10 cellular contexts compared by ENCODE assay signal in genomic region chr12:47754126-47754525, GRCh38. TPM values are rescaled to one million over a fixed set of nuclear protein-coding genes. Genes with fewer than 3 reads are reported as not detected.
DNase-seq lines count a peak whose midpoint lies in the region; ATAC-seq and TF ChIP-seq lines count a peak whose summit lies in the region.
"Had no signal": no experiment of that assay in that cellular context is flagged by ENCODE, and none has a peak within 500 bp of the region (broad histone marks: within the 10 kb centered on the region; RNA-seq: fewer than 3 reads in every experiment).

No MANE protein-coding gene starts in this region.

- peak overlapping the region; percentile 52 for H3K27ac Mint-ChIP-seq in type B pancreatic cell
- H3K27ac Mint-ChIP-seq in effector memory CD8-positive, alpha-beta T cell = no peak overlapping the region
- no peak overlapping the region for H3K27ac Mint-ChIP-seq in activated naive CD4-positive, alpha-beta T cell treated with anti-CD3 and anti-CD28 coated beads, Interleukin-2, amount 10 ng/mL, durations not matched to agents 7 days and 5 days

- H3K4me2 ChIP-seq in Loucy (ENCODE audit: low read depth, low read length, poor library complexity, severe bottlenecking) = peak overlapping the region; percentile 74

- TF ChIP-seq CTCF in Loucy (conservative IDR thresholded peaks at IDR 0.05; ENCODE audit: low read length) (no peak), body of pancreas (IDR thresholded peaks at IDR 0.05) (no peak), type B pancreatic cell (conservative IDR thresholded peaks at IDR 0.05) (no peak)

- no peaks in the 10 kb centered on the region for H3F3A ChIP-seq in Loucy (ENCODE audit: low read depth)

- H3K9ac ChIP-seq in Loucy (ENCODE audit: low read depth, low read length, poor library complexity, severe bottlenecking) (peak overlapping the region; percentile 67), mucosa of rectum (ENCODE audit: low read depth in 1 of 2, low read length in 2 of 2) (peak overlapping the region; percentile 24 to 36)

- WGBS in body of pancreas, 2 donors = 71 to 84% methylated on average over 4 of the region's 4 CpGs

- CTCF ChIA-PET in activated naive CD4-positive, alpha-beta T cell treated with anti-CD3 and anti-CD28 coated beads, Interleukin-2, amount 10 ng/mL, durations not matched to agents 7 days and 5 days (lab: Charles Lee) = interaction anchor here (0.7 to 11.1 kb wide), 6 partner anchors 9 to 429 kb away, joined by 3 to 207 read pairs (median 16); partner anchors contain the start of gene CCDC184

- no peaks in the 10 kb centered on the region for H3K9me3 ChIP-seq in Loucy (ENCODE audit: insufficient read depth, low read depth, low read length)
- no peaks in the 10 kb centered on the region for H3K9me3 ChIP-seq in body of pancreas
- no peaks in the 10 kb centered on the region for H3K9me3 ChIP-seq in mucosa of rectum (ENCODE audit: control insufficient read depth in 2 of 2, low read length in 2 of 2)

- H3K4me3 ChIP-seq in Loucy (ENCODE audit: low read length, poor library complexity, severe bottlenecking) = peak overlapping the region; percentile 66
- H3K4me3 ChIP-seq in body of pancreas = no peak overlapping the region
- no peak overlapping the region for H3K4me3 ChIP-seq in mucosa of rectum (ENCODE audit: low read length in 2 of 2)

- TF ChIP-seq POLR2A in body of pancreas (IDR thresholded peaks at IDR 0.05) = no peak

- intact Hi-C loops in body of pancreas (cut with DNase I) = no loop called here

- no peak for DNase-seq in body of pancreas
- no peak for DNase-seq in type B pancreatic cell (ENCODE audit: extremely low spot score, unreplicated experiment)
- no peak for DNase-seq in effector memory CD8-positive, alpha-beta T cell
- DNase-seq in activated naive CD4-positive, alpha-beta T cell treated with anti-CD3 and anti-CD28 coated beads, Interleukin-2, amount 10 ng/mL, durations not matched to agents 7 days and 5 days = no peak
- DNase-seq: DMS79 treated with DMSO at 0.1 percent for 48 hours had no signal

- H3K36me3 ChIP-seq in Loucy (ENCODE audit: insufficient read depth, low read length) (no peaks in the 10 kb centered on the region; the same call in 1 of the 2 replicates), body of pancreas (replicated peaks in 1 of 2; ENCODE audit: insufficient read depth in 1 of 2, low read depth in 2 of 2) (no peaks in the 10 kb centered on the region), mucosa of rectum (ENCODE audit: control insufficient read depth in 2 of 2, insufficient read depth in 2 of 2, low read length in 2 of 2) (no peaks in the 10 kb centered on the region)

- H3K27ac ChIP-seq in body of pancreas (peak overlapping the region; percentile 54 to 83 (median 72)), mucosa of rectum (ENCODE audit: low read depth in 2 of 2, low read length in 2 of 2) (peak overlapping the region; percentile 82 to 85)

- no peak overlapping the region for H2AFZ ChIP-seq in Loucy (ENCODE audit: low read length)

- H3K9me2 ChIP-seq in Loucy (replicated peaks; ENCODE audit: low read depth, low read length) = no peaks in the 10 kb centered on the region

- H3K27me3 Mint-ChIP-seq in type B pancreatic cell = no peaks in the 10 kb centered on the region
- H3K27me3 Mint-ChIP-seq in effector memory CD8-positive, alpha-beta T cell = peaks cover 6 to 12% of the 10 kb centered on the region in 2 donors
- peaks cover 61% of the 10 kb centered on the region for H3K27me3 Mint-ChIP-seq in activated naive CD4-positive, alpha-beta T cell treated with anti-CD3 and anti-CD28 coated beads, Interleukin-2, amount 10 ng/mL, durations not matched to agents 7 days and 5 days
- H3K27me3 Mint-ChIP-seq: IgD-negative memory B cell had no signal

- no peaks in the 10 kb centered on the region for H4K20me1 ChIP-seq in Loucy (ENCODE audit: insufficient read depth, low read length, poor library complexity, severe bottlenecking)

- no peaks in the 10 kb centered on the region for H3K9me3 Mint-ChIP-seq in type B pancreatic cell
- no peaks in the 10 kb centered on the region for H3K9me3 Mint-ChIP-seq in effector memory CD8-positive, alpha-beta T cell
- H3K9me3 Mint-ChIP-seq in activated naive CD4-positive, alpha-beta T cell treated with anti-CD3 and anti-CD28 coated beads, Interleukin-2, amount 10 ng/mL, durations not matched to agents 7 days and 5 days = no peaks in the 10 kb centered on the region

- H3K4me1 Mint-ChIP-seq in type B pancreatic cell (ENCODE audit: unreplicated experiment) = peaks cover 44% of the 10 kb centered on the region
- peaks cover 19% of the 10 kb centered on the region in 2 donors for H3K4me1 Mint-ChIP-seq in effector memory CD8-positive, alpha-beta T cell (ENCODE audit: low read depth in 2 of 2)
- peaks cover 21% of the 10 kb centered on the region for H3K4me1 Mint-ChIP-seq in activated naive CD4-positive, alpha-beta T cell treated with anti-CD3 and anti-CD28 coated beads, Interleukin-2, amount 10 ng/mL, durations not matched to agents 7 days and 5 days

- no peaks in the 10 kb centered on the region for H3K36me3 Mint-ChIP-seq in type B pancreatic cell
- H3K36me3 Mint-ChIP-seq in effector memory CD8-positive, alpha-beta T cell (ENCODE audit: insufficient read depth) = no peaks in the 10 kb centered on the region
- H3K36me3 Mint-ChIP-seq in activated naive CD4-positive, alpha-beta T cell treated with anti-CD3 and anti-CD28 coated beads, Interleukin-2, amount 10 ng/mL, durations not matched to agents 7 days and 5 days = no peaks in the 10 kb centered on the region
- H3K36me3 Mint-ChIP-seq: IgD-negative memory B cell had no signal

- H3K4me3 Mint-ChIP-seq in type B pancreatic cell = peak overlapping the region; percentile 34
- no peak overlapping the region for H3K4me3 Mint-ChIP-seq in effector memory CD8-positive, alpha-beta T cell
- no peak overlapping the region for H3K4me3 Mint-ChIP-seq in activated naive CD4-positive, alpha-beta T cell treated with anti-CD3 and anti-CD28 coated beads, Interleukin-2, amount 10 ng/mL, durations not matched to agents 7 days and 5 days

- peaks cover 35% of the 10 kb centered on the region for H3K79me2 ChIP-seq in Loucy (ENCODE audit: insufficient read depth, low read length)

- no peak for ATAC-seq in body of pancreas
- ATAC-seq in effector memory CD8-positive, alpha-beta T cell (replicated peaks) = no peak
- no peak for ATAC-seq in GM18498 (IDR thresholded peaks at IDR 0.05; ENCODE audit: unreplicated experiment)

- peaks cover 57% of the 10 kb centered on the region for H3K4me1 ChIP-seq in Loucy (ENCODE audit: insufficient read depth, low read length, poor library complexity, severe bottlenecking)
- peaks cover 55% of the 10 kb centered on the region for H3K4me1 ChIP-seq in body of pancreas
- peaks cover 45 to 48% of the 10 kb centered on the region in 2 donors for H3K4me1 ChIP-seq in mucosa of rectum (ENCODE audit: control insufficient read depth in 2 of 2, insufficient read depth in 2 of 2, low read length in 2 of 2)

- H3K27me3 ChIP-seq in Loucy (ENCODE audit: insufficient read depth, low read length, poor library complexity, severe bottlenecking) (no peaks in the 10 kb centered on the region), body of pancreas (no peaks in the 10 kb centered on the region), mucosa of rectum (ENCODE audit: control insufficient read depth in 2 of 2, insufficient read depth in 2 of 2, low read length in 2 of 2) (no peaks in the 10 kb centered on the region)

RNA-seq across cellular contexts. Expression of gene RAPGEF3, which starts 4.6 kb away (rescaled TPM):
- total RNA-seq in body of pancreas = 10 to 100 TPM; 11.9 to 23.4 TPM
- total RNA-seq in type B pancreatic cell (ENCODE audit: low replicate concordance) = 3.7 and 4.9 TPM in 2 replicates

RNA-seq across cellular contexts. Expression of gene SLC48A1, which starts 18.9 kb away (rescaled TPM):
- total RNA-seq in body of pancreas (10 to 100 TPM; 12.7 to 22.1 TPM), type B pancreatic cell (ENCODE audit: low replicate concordance) (19.7 and 37.4 TPM in 2 replicates)

RNA-seq across cellular contexts. Expression of gene ENDOU, which starts 28.8 kb away (rescaled TPM):
- not detected for total RNA-seq in body of pancreas
- 3.7 and 18.9 TPM in 2 replicates for total RNA-seq in type B pancreatic cell (ENCODE audit: low replicate concordance)
- total RNA-seq: activated CD8-positive, alpha-beta memory T cell treated with anti-CD3 and anti-CD28 coated beads for 36 hours had no signal

RNA-seq across cellular contexts. Expression of gene RPAP3, which starts 48.3 kb away (rescaled TPM):
- total RNA-seq in body of pancreas = 1 to 10 TPM; 6.0 to 6.9 TPM
- total RNA-seq in type B pancreatic cell (ENCODE audit: low replicate concordance) = 31.7 and 39.9 TPM in 2 replicates
